In genomic region chr12:95017482-95017881, GRCh38 we compare ENCODE assay signal across 24 cellular contexts.
"Had no signal": no experiment of that assay in that cellular context is flagged by ENCODE, and none has a peak within 500 bp of the region (broad histone marks: within the 10 kb centered on the region; RNA-seq: fewer than 3 reads in every experiment).

No MANE protein-coding gene starts in this region.

- H3K27ac ChIP-seq: dorsolateral prefrontal cortex, esophagus muscularis mucosa, hepatocyte, left ventricle myocardium inferior, lower lobe of right lung, pancreas, suprapubic skin, thyroid gland had no signal

- DNase-seq: cortex of kidney; dorsolateral prefrontal cortex; effector CD8-positive, alpha-beta T cell; foreskin melanocyte; head of caudate nucleus; kidney; left cardiac atrium; left ventricle myocardium inferior; lower lobe of right lung; mesenchymal stem cell; midbrain; occipital lobe; pancreas; right cardiac atrium; small intestine; stimulated activated CD4-positive, alpha-beta T cell treated with anti-CD3 and anti-CD28 coated beads, Interleukin-2, amount 100 ng/mL, for 48 hours; stimulated activated naive CD8-positive, alpha-beta T cell treated with anti-CD3 and anti-CD28 coated beads, Interleukin-15, Interleukin-2, amounts not matched to agents 100 U/mL and 50 U/mL, for 24 hours; thyroid gland had no signal

- H3K27me3 Mint-ChIP-seq: progenitor cell of endocrine pancreas, type B pancreatic cell had no signal

- H3K27me3 ChIP-seq: dorsolateral prefrontal cortex, esophagus muscularis mucosa, hepatocyte, pancreas, suprapubic skin, thyroid gland had no signal

- H3K4me3 Mint-ChIP-seq: nephron, type B pancreatic cell had no signal

- H3K4me2 ChIP-seq: hepatocyte had no signal

- ATAC-seq: left cardiac atrium; lower lobe of right lung; pancreas; right cardiac atrium; stimulated activated naive CD8-positive, alpha-beta T cell treated with anti-CD3 and anti-CD28 coated beads, Interleukin-15, Interleukin-2, amounts not matched to agents 100 U/mL and 50 U/mL, for 24 hours had no signal

- H3K79me2 ChIP-seq: hepatocyte had no signal

- H3K4me1 ChIP-seq: esophagus muscularis mucosa, left ventricle myocardium inferior, lower lobe of right lung, pancreas, suprapubic skin, thyroid gland had no signal

- H3K4me3 ChIP-seq: dorsolateral prefrontal cortex, esophagus muscularis mucosa, hepatocyte, left ventricle myocardium inferior, lower lobe of right lung, pancreas, suprapubic skin, thyroid gland had no signal

- H2AFZ ChIP-seq: hepatocyte had no signal

- H3K9me3 ChIP-seq: esophagus muscularis mucosa, left ventricle myocardium inferior, lower lobe of right lung, pancreas, suprapubic skin, thyroid gland had no signal

- H3K9me3 Mint-ChIP-seq: nephron, type B pancreatic cell had no signal

- H3K4me1 Mint-ChIP-seq: nephron had no signal

- H3K27ac Mint-ChIP-seq: nephron, progenitor cell of endocrine pancreas, type B pancreatic cell had no signal
